Comparison of ENCODE assay signal across 16 cellular contexts in the genomic region with DNA sequence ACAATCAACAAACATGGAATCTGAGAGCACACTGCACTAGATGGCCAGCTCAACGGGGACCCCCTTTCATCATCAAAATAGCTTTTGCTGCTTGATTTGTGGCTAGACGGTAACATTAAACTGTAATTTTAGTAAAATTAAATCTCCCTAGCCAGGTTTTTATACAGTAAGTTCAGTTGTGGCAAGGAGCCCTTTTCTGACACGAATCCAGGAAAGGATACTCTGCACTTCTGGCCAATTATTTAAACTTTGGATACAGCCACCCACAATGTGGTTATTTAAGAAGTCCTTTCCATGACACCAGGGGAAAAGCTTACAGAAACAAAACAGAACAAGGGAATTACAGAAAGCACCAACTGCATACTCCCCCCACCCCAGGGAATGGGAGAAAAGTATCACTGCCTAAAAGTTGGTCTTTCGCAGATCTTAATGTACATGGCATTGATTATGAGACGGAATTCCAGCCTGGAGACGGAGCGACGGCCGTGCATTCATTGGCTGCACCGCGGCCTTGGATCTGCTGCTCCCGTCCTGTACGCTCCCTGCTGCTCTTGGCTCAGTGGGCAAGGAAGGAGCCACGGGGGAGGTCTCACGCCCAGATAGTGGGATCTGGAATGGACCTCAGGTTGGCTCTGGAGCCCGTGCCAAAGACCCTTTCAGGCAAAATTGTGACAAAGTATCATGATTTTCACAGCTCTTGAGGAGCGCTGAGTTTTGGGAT. TPM values are rescaled to one million over a fixed set of nuclear protein-coding genes. Genes with fewer than 3 reads are reported as not detected.
DNase-seq lines count a peak whose midpoint lies in the region; TF ChIP-seq lines count a peak whose summit lies in the region.
"Had no signal": no experiment of that assay in that cellular context is flagged by ENCODE, and none has a peak within 500 bp of the region (broad histone marks: within the 10 kb centered on the region; RNA-seq: fewer than 3 reads in every experiment).

No MANE protein-coding gene starts in this region.

- DNase-seq in AG08396 (ENCODE audit: low spot score) (peak; percentile 20), SJSA1 (ENCODE audit: low read depth in 1 of 2, low spot score in 2 of 2) (peak in 1 of 2 experiments; percentile 70), esophagus muscularis mucosa (ENCODE audit: extremely low spot score) (no peak), osteocyte (ENCODE audit: extremely low spot score, unreplicated experiment) (no peak), RPMI8226 (no peak), OCI-M1 (lab: John Stamatoyannopoulos, UW) (no peak), SHP77 treated with DMSO at 0.1 percent for 48 hours (lab: John Stamatoyannopoulos, UW) (no peak)
- no peak for DNase-seq in T-helper 2 cell treated with Interferon-gamma antibody and Interleukin-4, amounts not matched to agents 5 μg/mL and 100 μg/mL, for 36 hours (ENCODE audit: low spot score)
- DNase-seq: activated CD8-positive, alpha-beta T cell treated with anti-CD3 and anti-CD28 coated beads for 36 hours; activated gamma-delta T cell; lower lobe of right lung; MV-4-11; NCI-H2107; NCI-H774 had no signal

- no peaks in the 10 kb centered on the region for H3K27me3 Mint-ChIP-seq in osteocyte (ENCODE audit: unreplicated experiment)
- H3K27me3 Mint-ChIP-seq in T-helper 2 cell treated with Interferon-gamma antibody and Interleukin-4, amounts not matched to agents 5 μg/mL and 100 μg/mL, for 36 hours (ENCODE audit: low read depth), result no peaks in the 10 kb centered on the region
- H3K27me3 Mint-ChIP-seq: activated CD8-positive, alpha-beta T cell treated with anti-CD3 and anti-CD28 coated beads for 36 hours had no signal

- peaks cover 22% of the 10 kb centered on the region for H3K36me3 Mint-ChIP-seq in osteocyte (ENCODE audit: unreplicated experiment)
- H3K36me3 Mint-ChIP-seq in T-helper 2 cell treated with Interferon-gamma antibody and Interleukin-4, amounts not matched to agents 5 μg/mL and 100 μg/mL, for 36 hours (ENCODE audit: low read depth), result peaks cover 34% of the 10 kb centered on the region

- H3K4me1 ChIP-seq in SJSA1 (replicated peaks) (peaks cover 31% of the 10 kb centered on the region), esophagus muscularis mucosa (peaks cover 12 to 37% (median 33%) of the 10 kb centered on the region in 4 donors)
- H3K4me1 ChIP-seq: A549 had no signal

- H3K4me3 Mint-ChIP-seq in osteocyte (ENCODE audit: unreplicated experiment), result no peak overlapping the region
- H3K4me3 Mint-ChIP-seq in T-helper 2 cell treated with Interferon-gamma antibody and Interleukin-4, amounts not matched to agents 5 μg/mL and 100 μg/mL, for 36 hours, result no peak overlapping the region
- H3K4me3 Mint-ChIP-seq: activated CD8-positive, alpha-beta T cell treated with anti-CD3 and anti-CD28 coated beads for 36 hours had no signal

- H3K36me3 ChIP-seq in SJSA1 (peaks cover 23% of the 10 kb centered on the region), esophagus muscularis mucosa (peaks cover 0 to 42% (median 38%) of the 10 kb centered on the region in 4 donors)

- H3K27ac ChIP-seq in SJSA1, result peak overlapping the region; percentile 92
- H3K27ac ChIP-seq in esophagus muscularis mucosa (replicated peaks in 1 of 4), result peak overlapping the region; percentile 44 to 80 (median 54)
- H3K27ac ChIP-seq: A549, lower lobe of right lung, neutrophil had no signal

- peaks cover 25% of the 10 kb centered on the region for H3K4me1 Mint-ChIP-seq in osteocyte (ENCODE audit: unreplicated experiment)
- peaks cover 5% of the 10 kb centered on the region for H3K4me1 Mint-ChIP-seq in T-helper 2 cell treated with Interferon-gamma antibody and Interleukin-4, amounts not matched to agents 5 μg/mL and 100 μg/mL, for 36 hours (ENCODE audit: low read depth)

- WGBS in esophagus muscularis mucosa, result 69% methylated on average over 16 of the region's 17 CpGs

- intact Hi-C loops in esophagus muscularis mucosa (cut with DNase I), result loop anchor here (5.0 kb wide), 1 partner anchor 66 kb away; no protein-coding TSS in a partner anchor

- H3K27me3 ChIP-seq in SJSA1 (replicated peaks) (no peaks in the 10 kb centered on the region), esophagus muscularis mucosa (no peaks in the 10 kb centered on the region)
- H3K27me3 ChIP-seq: neutrophil had no signal

- H3K27ac Mint-ChIP-seq in osteocyte (ENCODE audit: unreplicated experiment), result peak overlapping the region; percentile 57
- H3K27ac Mint-ChIP-seq in T-helper 2 cell treated with Interferon-gamma antibody and Interleukin-4, amounts not matched to agents 5 μg/mL and 100 μg/mL, for 36 hours, result no peak overlapping the region

- H3K4me3 ChIP-seq in SJSA1, result no peak overlapping the region
- peak overlapping the region in 1 of 4 donors; percentile 2 for H3K4me3 ChIP-seq in esophagus muscularis mucosa
- H3K4me3 ChIP-seq: A549, lower lobe of right lung had no signal

- no peak for TF ChIP-seq POLR2A in esophagus muscularis mucosa (IDR thresholded peaks at IDR 0.05; ENCODE audit: low read depth)

- TF ChIP-seq CTCF in esophagus muscularis mucosa (IDR thresholded peaks at IDR 0.05) (no peak), osteocyte (IDR thresholded peaks at IDR 0.05) (no peak)

- H3K9me3 Mint-ChIP-seq in osteocyte (ENCODE audit: unreplicated experiment), result no peaks in the 10 kb centered on the region
- H3K9me3 Mint-ChIP-seq in T-helper 2 cell treated with Interferon-gamma antibody and Interleukin-4, amounts not matched to agents 5 μg/mL and 100 μg/mL, for 36 hours, result no peaks in the 10 kb centered on the region
- H3K9me3 Mint-ChIP-seq: activated CD8-positive, alpha-beta T cell treated with anti-CD3 and anti-CD28 coated beads for 36 hours had no signal

- TF ChIP-seq EP300 in esophagus muscularis mucosa (IDR thresholded peaks at IDR 0.05), result no peak

- H3K9me3 ChIP-seq in SJSA1 (replicated peaks), result no peaks in the 10 kb centered on the region
- no peaks in the 10 kb centered on the region for H3K9me3 ChIP-seq in esophagus muscularis mucosa
- H3K9me3 ChIP-seq: A549, lower lobe of right lung, neutrophil had no signal

RNA-seq across cellular contexts. Expression of a gene that starts 19.8 kb away (rescaled TPM):
- total RNA-seq in SJSA1 (2014; rRNA removed; shearing (Covaris generic)), result 22.4 and 33.1 TPM in 2 replicates
- total RNA-seq in esophagus muscularis mucosa (10 to 100 TPM; 14.1 to 40.1 (median 26.2) TPM), osteocyte (32.9 and 36.2 TPM in 2 replicates)
